In genomic region chr12:122947352-122947792, GRCh38 we compare ENCODE assay signal across 8 cellular contexts. TPM values are rescaled to one million over a fixed set of nuclear protein-coding genes. Genes with fewer than 3 reads are reported as not detected.
DNase-seq lines count a peak whose midpoint lies in the region; ATAC-seq lines count a peak whose summit lies in the region.

No MANE protein-coding gene starts in this region.

- ATAC-seq in GM18867 (IDR thresholded peaks at IDR 0.05; ENCODE audit: unreplicated experiment) (peak; percentile 5), Right ventricle myocardium superior (ENCODE audit: poor library complexity) (peak; percentile 19), sciatic nerve (peak; percentile 8)
- ATAC-seq in activated CD4-positive, CD25-positive, alpha-beta regulatory T cell treated with anti-CD3 and anti-CD28 coated beads, Interleukin-2, amount 50 U/mL, for 24 hours = no peak

- intact Hi-C loops in Right ventricle myocardium superior (cut with DNase I) = no loop called here
- intact Hi-C loops in sciatic nerve (cut with DNase I) = loop anchor here (5.0 kb wide), 1 partner anchor 65 kb away; no protein-coding TSS in a partner anchor

- peak; percentile 49 for DNase-seq in UCSD-AML1 (lab: John Stamatoyannopoulos, UW; ENCODE audit: unreplicated experiment)
- DNase-seq in Right ventricle myocardium superior = peak; percentile 66
- no peak for DNase-seq in sciatic nerve (ENCODE audit: low spot score)
- DNase-seq in NOMO-1 treated with DMSO at 0.1 percent for 48 hours (lab: John Stamatoyannopoulos, UW; ENCODE audit: unreplicated experiment) = no peak
- no peak for DNase-seq in NK-92 (lab: John Stamatoyannopoulos, UW; ENCODE audit: unreplicated experiment)
- no peak for DNase-seq in SKM-1 (lab: John Stamatoyannopoulos, UW; ENCODE audit: unreplicated experiment)

RNA-seq across cellular contexts. Expression of gene ABCB9, which starts 18.9 kb away (rescaled TPM):
- total RNA-seq in Right ventricle myocardium superior (3.9 TPM), sciatic nerve (7.3 TPM)

RNA-seq across cellular contexts. Expression of gene OGFOD2, which starts 27.7 kb away (rescaled TPM):
- 14.2 TPM for total RNA-seq in Right ventricle myocardium superior
- total RNA-seq in sciatic nerve = 12.8 TPM

RNA-seq across cellular contexts. Expression of gene ARL6IP4, which starts 33.1 kb away (rescaled TPM):
- total RNA-seq in Right ventricle myocardium superior (162 TPM), sciatic nerve (136 TPM)

RNA-seq across cellular contexts. Expression of gene VPS37B, which starts 51.4 kb away (rescaled TPM):
- total RNA-seq in Right ventricle myocardium superior = 23.9 TPM
- total RNA-seq in sciatic nerve = 24.8 TPM

Comparison
In these comparisons a context has a peak if more than half of its experiments do, and no peak if none do; other contexts are left out.
1. ATAC-seq: peak in GM18867 (single experiment), Right ventricle myocardium superior (single experiment) and sciatic nerve (single experiment); none in activated CD4-positive, CD25-positive, alpha-beta regulatory T cell treated with anti-CD3 and anti-CD28 coated beads, Interleukin-2, amount 50 U/mL, for 24 hours (0 of 2).
2. DNase-seq: peak in UCSD-AML1 (single experiment) and Right ventricle myocardium superior (single experiment); none in sciatic nerve (single experiment), NOMO-1 treated with DMSO at 0.1 percent for 48 hours (single experiment), NK-92 (single experiment) and SKM-1 (single experiment).